Comparison of ENCODE assay signal across 1 cellular context in the genomic region with DNA sequence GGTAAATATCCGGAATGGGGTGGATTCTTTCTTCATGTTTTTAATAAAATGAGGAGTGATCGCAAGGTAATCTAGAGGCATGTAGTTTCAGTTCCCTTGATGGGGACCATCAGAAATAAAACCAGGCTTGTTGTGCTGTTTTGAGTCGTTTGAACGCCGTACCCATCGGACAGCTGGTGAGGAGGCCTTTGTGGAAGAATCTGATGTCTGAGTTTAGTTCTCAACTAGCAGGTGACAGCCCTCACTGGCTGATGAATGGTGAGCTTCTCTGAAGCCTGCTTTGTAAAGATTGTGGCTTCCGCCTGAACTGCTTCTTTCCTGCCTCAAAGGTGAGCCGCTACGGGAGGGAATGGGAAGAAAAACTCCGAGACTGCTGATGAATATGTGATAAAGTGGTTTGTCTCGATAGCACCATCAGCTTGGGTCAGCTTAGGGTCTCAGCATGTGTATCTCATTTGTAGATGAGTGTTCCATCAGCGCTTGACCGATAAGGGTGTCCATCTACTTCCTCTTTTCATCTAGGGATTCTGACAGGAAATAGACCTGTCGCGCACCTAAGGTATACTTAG.
TF ChIP-seq lines count a peak whose summit lies in the region.

No MANE protein-coding gene starts in this region.

TF ChIP-seq in K562, 482 proteins besides CTCF, POLR2A, EP300 and RAD21 (continued from another document and continues in another):
- TF ChIP-seq, protein P1, sequence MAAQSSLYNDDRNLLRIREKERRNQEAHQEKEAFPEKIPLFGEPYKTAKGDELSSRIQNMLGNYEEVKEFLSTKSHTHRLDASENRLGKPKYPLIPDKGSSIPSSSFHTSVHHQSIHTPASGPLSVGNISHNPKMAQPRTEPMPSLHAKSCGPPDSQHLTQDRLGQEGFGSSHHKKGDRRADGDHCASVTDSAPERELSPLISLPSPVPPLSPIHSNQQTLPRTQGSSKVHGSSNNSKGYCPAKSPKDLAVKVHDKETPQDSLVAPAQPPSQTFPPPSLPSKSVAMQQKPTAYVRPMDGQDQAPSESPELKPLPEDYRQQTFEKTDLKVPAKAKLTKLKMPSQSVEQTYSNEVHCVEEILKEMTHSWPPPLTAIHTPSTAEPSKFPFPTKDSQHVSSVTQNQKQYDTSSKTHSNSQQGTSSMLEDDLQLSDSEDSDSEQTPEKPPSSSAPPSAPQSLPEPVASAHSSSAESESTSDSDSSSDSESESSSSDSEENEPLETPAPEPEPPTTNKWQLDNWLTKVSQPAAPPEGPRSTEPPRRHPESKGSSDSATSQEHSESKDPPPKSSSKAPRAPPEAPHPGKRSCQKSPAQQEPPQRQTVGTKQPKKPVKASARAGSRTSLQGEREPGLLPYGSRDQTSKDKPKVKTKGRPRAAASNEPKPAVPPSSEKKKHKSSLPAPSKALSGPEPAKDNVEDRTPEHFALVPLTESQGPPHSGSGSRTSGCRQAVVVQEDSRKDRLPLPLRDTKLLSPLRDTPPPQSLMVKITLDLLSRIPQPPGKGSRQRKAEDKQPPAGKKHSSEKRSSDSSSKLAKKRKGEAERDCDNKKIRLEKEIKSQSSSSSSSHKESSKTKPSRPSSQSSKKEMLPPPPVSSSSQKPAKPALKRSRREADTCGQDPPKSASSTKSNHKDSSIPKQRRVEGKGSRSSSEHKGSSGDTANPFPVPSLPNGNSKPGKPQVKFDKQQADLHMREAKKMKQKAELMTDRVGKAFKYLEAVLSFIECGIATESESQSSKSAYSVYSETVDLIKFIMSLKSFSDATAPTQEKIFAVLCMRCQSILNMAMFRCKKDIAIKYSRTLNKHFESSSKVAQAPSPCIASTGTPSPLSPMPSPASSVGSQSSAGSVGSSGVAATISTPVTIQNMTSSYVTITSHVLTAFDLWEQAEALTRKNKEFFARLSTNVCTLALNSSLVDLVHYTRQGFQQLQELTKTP (IDR thresholded peaks at IDR 0.05; ENCODE audit: low read depth in 1 of 2, partially characterized antibody in 2 of 2) = no peak
- TF ChIP-seq KHSRP (IDR thresholded peaks at IDR 0.05) (no peak), IFI16 (CRISPR knock-in tag; IDR thresholded peaks at IDR 0.05) (no peak), ZBTB17 (CRISPR knock-in tag; IDR thresholded peaks at IDR 0.05) (no peak), ZBTB2 (IDR thresholded peaks at IDR 0.05) (peak; percentile 21; the same call in 1 of the 2 replicates), U2AF1 (optimal IDR thresholded peaks at IDR 0.05; ENCODE audit: low read depth, low read length) (no peak), ZSCAN32 (CRISPR knock-in tag; IDR thresholded peaks at IDR 0.05) (no peak), RNF219 (CRISPR knock-in tag; IDR thresholded peaks at IDR 0.05) (no peak), DDX20 (tag; IDR thresholded peaks at IDR 0.05; ENCODE audit: low read depth) (no peak), SMARCB1 (IDR thresholded peaks at IDR 0.05; ENCODE audit: insufficient read length, low read depth) (no peak), USF1 (CRISPR knock-in tag; IDR thresholded peaks at IDR 0.05) (no peak), CHAMP1 (IDR thresholded peaks at IDR 0.05) (no peak), PTBP1 (IDR thresholded peaks at IDR 0.05; ENCODE audit: low read depth, low read length) (no peak), MAFK (IDR thresholded peaks at IDR 0.05; ENCODE audit: low read length) (no peak), ZNF766 (CRISPR knock-in tag; conservative IDR thresholded peaks at IDR 0.05) (0 out of 2 replicates have a peak, but pooled peaks have one; percentile 35), SNIP1 (IDR thresholded peaks at IDR 0.05; ENCODE audit: low read depth) (no peak), BRCA1 (IDR thresholded peaks at IDR 0.05) (no peak), BRCA1 (CRISPR knock-in tag; IDR thresholded peaks at IDR 0.05) (no peak), ZNF449 (CRISPR knock-in tag; IDR thresholded peaks at IDR 0.05) (no peak), CC2D1A (IDR thresholded peaks at IDR 0.05) (peak; percentile 37; the same call in 1 of the 2 replicates), RCOR1 (IDR thresholded peaks at IDR 0.05; ENCODE audit: borderline replicate concordance in 1 of 2, low read depth in 2 of 2, low read length in 2 of 2) (peak in 1 of 2 experiments; percentile 82; a peak in 2 of 4 replicates), RAD51 (IDR thresholded peaks at IDR 0.05; ENCODE audit: borderline replicate concordance, low read depth) (no peak), HNRNPH1 (optimal IDR thresholded peaks at IDR 0.05; ENCODE audit: low read depth, low read length) (no peak), NFE2L1 (tag; IDR thresholded peaks at IDR 0.05; ENCODE audit: borderline replicate concordance, low read depth) (no peak), SETDB1 (IDR thresholded peaks at IDR 0.05; ENCODE audit: low read length) (no peak), LCOR (CRISPR knock-in tag; IDR thresholded peaks at IDR 0.05) (peak; percentile 63; the same call in 1 of the 2 replicates)
- TF ChIP-seq, protein P2, sequence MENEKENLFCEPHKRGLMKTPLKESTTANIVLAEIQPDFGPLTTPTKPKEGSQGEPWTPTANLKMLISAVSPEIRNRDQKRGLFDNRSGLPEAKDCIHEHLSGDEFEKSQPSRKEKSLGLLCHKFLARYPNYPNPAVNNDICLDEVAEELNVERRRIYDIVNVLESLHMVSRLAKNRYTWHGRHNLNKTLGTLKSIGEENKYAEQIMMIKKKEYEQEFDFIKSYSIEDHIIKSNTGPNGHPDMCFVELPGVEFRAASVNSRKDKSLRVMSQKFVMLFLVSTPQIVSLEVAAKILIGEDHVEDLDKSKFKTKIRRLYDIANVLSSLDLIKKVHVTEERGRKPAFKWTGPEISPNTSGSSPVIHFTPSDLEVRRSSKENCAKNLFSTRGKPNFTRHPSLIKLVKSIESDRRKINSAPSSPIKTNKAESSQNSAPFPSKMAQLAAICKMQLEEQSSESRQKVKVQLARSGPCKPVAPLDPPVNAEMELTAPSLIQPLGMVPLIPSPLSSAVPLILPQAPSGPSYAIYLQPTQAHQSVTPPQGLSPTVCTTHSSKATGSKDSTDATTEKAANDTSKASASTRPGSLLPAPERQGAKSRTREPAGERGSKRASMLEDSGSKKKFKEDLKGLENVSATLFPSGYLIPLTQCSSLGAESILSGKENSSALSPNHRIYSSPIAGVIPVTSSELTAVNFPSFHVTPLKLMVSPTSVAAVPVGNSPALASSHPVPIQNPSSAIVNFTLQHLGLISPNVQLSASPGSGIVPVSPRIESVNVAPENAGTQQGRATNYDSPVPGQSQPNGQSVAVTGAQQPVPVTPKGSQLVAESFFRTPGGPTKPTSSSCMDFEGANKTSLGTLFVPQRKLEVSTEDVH (IDR thresholded peaks at IDR 0.05; ENCODE audit: low read depth, partially characterized antibody) = no peak
- TF ChIP-seq, protein P3, sequence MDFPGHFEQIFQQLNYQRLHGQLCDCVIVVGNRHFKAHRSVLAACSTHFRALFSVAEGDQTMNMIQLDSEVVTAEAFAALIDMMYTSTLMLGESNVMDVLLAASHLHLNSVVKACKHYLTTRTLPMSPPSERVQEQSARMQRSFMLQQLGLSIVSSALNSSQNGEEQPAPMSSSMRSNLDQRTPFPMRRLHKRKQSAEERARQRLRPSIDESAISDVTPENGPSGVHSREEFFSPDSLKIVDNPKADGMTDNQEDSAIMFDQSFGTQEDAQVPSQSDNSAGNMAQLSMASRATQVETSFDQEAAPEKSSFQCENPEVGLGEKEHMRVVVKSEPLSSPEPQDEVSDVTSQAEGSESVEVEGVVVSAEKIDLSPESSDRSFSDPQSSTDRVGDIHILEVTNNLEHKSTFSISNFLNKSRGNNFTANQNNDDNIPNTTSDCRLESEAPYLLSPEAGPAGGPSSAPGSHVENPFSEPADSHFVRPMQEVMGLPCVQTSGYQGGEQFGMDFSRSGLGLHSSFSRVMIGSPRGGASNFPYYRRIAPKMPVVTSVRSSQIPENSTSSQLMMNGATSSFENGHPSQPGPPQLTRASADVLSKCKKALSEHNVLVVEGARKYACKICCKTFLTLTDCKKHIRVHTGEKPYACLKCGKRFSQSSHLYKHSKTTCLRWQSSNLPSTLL (IDR thresholded peaks at IDR 0.05) = no peak
- TF ChIP-seq, protein P4, sequence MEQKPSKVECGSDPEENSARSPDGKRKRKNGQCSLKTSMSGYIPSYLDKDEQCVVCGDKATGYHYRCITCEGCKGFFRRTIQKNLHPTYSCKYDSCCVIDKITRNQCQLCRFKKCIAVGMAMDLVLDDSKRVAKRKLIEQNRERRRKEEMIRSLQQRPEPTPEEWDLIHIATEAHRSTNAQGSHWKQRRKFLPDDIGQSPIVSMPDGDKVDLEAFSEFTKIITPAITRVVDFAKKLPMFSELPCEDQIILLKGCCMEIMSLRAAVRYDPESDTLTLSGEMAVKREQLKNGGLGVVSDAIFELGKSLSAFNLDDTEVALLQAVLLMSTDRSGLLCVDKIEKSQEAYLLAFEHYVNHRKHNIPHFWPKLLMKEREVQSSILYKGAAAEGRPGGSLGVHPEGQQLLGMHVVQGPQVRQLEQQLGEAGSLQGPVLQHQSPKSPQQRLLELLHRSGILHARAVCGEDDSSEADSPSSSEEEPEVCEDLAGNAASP (IDR thresholded peaks at IDR 0.05) = no peak
- TF ChIP-seq, protein P5, sequence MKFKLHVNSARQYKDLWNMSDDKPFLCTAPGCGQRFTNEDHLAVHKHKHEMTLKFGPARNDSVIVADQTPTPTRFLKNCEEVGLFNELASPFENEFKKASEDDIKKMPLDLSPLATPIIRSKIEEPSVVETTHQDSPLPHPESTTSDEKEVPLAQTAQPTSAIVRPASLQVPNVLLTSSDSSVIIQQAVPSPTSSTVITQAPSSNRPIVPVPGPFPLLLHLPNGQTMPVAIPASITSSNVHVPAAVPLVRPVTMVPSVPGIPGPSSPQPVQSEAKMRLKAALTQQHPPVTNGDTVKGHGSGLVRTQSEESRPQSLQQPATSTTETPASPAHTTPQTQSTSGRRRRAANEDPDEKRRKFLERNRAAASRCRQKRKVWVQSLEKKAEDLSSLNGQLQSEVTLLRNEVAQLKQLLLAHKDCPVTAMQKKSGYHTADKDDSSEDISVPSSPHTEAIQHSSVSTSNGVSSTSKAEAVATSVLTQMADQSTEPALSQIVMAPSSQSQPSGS (CRISPR knock-in tag; IDR thresholded peaks at IDR 0.05) = no peak
